8 cellular contexts compared by ENCODE assay signal in genomic region chr7:64887756-64888508, GRCh38. TPM values are rescaled to one million over a fixed set of nuclear protein-coding genes. Genes with fewer than 3 reads are reported as not detected.
DNase-seq lines count a peak whose midpoint lies in the region; FAIRE-seq and TF ChIP-seq lines count a peak whose summit lies in the region.

No MANE protein-coding gene starts in this region.

- TF ChIP-seq CTCF in BJ (IDR thresholded peaks at IDR 0.05; ENCODE audit: insufficient read depth, low read depth, low read length) (peak; percentile 39), left ventricle myocardium inferior (IDR thresholded peaks at IDR 0.05; ENCODE audit: borderline replicate concordance) (peak; percentile 59)

- peaks cover 4% of the 10 kb centered on the region for H3K9me3 Mint-ChIP-seq in activated T-helper 2 cell treated with anti-CD3 and anti-CD28 coated beads, Interferon-gamma antibody, Interleukin-2, Interleukin-4, amounts not matched to agents 10 μg/mL and 5 μg/mL and 100 μg/mL, durations not matched to agents 14 hours and 24 hours and 36 hours

- peaks cover 27% of the 10 kb centered on the region for H3K27me3 ChIP-seq in BJ (ENCODE audit: control insufficient read depth, insufficient read depth, low read length)
- H3K27me3 ChIP-seq in left ventricle myocardium inferior (ENCODE audit: low read depth) = peaks cover 39% of the 10 kb centered on the region

- H3K4me1 Mint-ChIP-seq in activated T-helper 2 cell treated with anti-CD3 and anti-CD28 coated beads, Interferon-gamma antibody, Interleukin-2, Interleukin-4, amounts not matched to agents 10 μg/mL and 5 μg/mL and 100 μg/mL, durations not matched to agents 14 hours and 24 hours and 36 hours (ENCODE audit: low read depth) = peaks cover 8% of the 10 kb centered on the region

- H3K4me3 ChIP-seq in BJ (ENCODE audit: low read depth, low read length) (no peak overlapping the region), left ventricle myocardium inferior (peak overlapping the region; percentile 70)

- intact Hi-C loops in activated T-helper 2 cell treated with anti-CD3 and anti-CD28 coated beads, Interferon-gamma antibody, Interleukin-2, Interleukin-4, amounts not matched to agents 10 μg/mL and 5 μg/mL and 100 μg/mL, durations not matched to agents 14 hours and 24 hours and 36 hours (cut with micrococcal nuclease) = no loop called here
- intact Hi-C loops in left ventricle myocardium inferior (cut with micrococcal nuclease) (no loop called here), posterior cingulate gyrus (cut with DNase I) (no loop called here)

- H3K4me3 Mint-ChIP-seq in activated T-helper 2 cell treated with anti-CD3 and anti-CD28 coated beads, Interferon-gamma antibody, Interleukin-2, Interleukin-4, amounts not matched to agents 10 μg/mL and 5 μg/mL and 100 μg/mL, durations not matched to agents 14 hours and 24 hours and 36 hours (ENCODE audit: low read depth) = peak overlapping the region; percentile 75

- DNase-seq in BJ (ENCODE audit: low read depth) = no peak
- peak; percentile 96 for DNase-seq in HuH-7 (ENCODE audit: low spot score)
- no peak for DNase-seq in activated T-helper 2 cell treated with anti-CD3 and anti-CD28 coated beads, Interferon-gamma antibody, Interleukin-2, Interleukin-4, amounts not matched to agents 10 μg/mL and 5 μg/mL and 100 μg/mL, durations not matched to agents 14 hours and 24 hours and 36 hours (ENCODE audit: low spot score)
- DNase-seq in left ventricle myocardium inferior = no peak
- DNase-seq in posterior cingulate gyrus = peak in 6 of 10 donors; percentile 36 to 93 (median 62)
- no peak for DNase-seq in NCI-H1417 treated with DMSO at 0.1 percent for 48 hours (lab: John Stamatoyannopoulos, UW)
- no peak for DNase-seq in GM12892 (ENCODE audit: insufficient read length)
- no peak for DNase-seq in cerebellar nuclear complex (lab: John Stamatoyannopoulos, UW)

- H3K36me3 Mint-ChIP-seq in activated T-helper 2 cell treated with anti-CD3 and anti-CD28 coated beads, Interferon-gamma antibody, Interleukin-2, Interleukin-4, amounts not matched to agents 10 μg/mL and 5 μg/mL and 100 μg/mL, durations not matched to agents 14 hours and 24 hours and 36 hours (ENCODE audit: low read depth) = no peaks in the 10 kb centered on the region

- TF ChIP-seq POLR2A in GM12892 (IDR thresholded peaks at IDR 0.05; ENCODE audit: low read depth, low read length) = no peak

- CTCF ChIA-PET in BJ (lab: Yijun Ruan, JAX) = interaction anchor here (1.1 kb wide), 1 partner anchor 40 kb away, joined by 3 read pairs; no protein-coding TSS in a partner anchor

- H3K27ac ChIP-seq in left ventricle myocardium inferior (replicated peaks) = no peak overlapping the region

- no peak for FAIRE-seq in GM12892 (lab: Jason Lieb, UNC)

- peaks cover 30% of the 10 kb centered on the region for H3K4me1 ChIP-seq in left ventricle myocardium inferior

- H3K27ac Mint-ChIP-seq in activated T-helper 2 cell treated with anti-CD3 and anti-CD28 coated beads, Interferon-gamma antibody, Interleukin-2, Interleukin-4, amounts not matched to agents 10 μg/mL and 5 μg/mL and 100 μg/mL, durations not matched to agents 14 hours and 24 hours and 36 hours = no peak overlapping the region

- peaks cover 42% of the 10 kb centered on the region for H3K27me3 Mint-ChIP-seq in activated T-helper 2 cell treated with anti-CD3 and anti-CD28 coated beads, Interferon-gamma antibody, Interleukin-2, Interleukin-4, amounts not matched to agents 10 μg/mL and 5 μg/mL and 100 μg/mL, durations not matched to agents 14 hours and 24 hours and 36 hours (ENCODE audit: low read depth)

- H3K9me3 ChIP-seq in left ventricle myocardium inferior (replicated peaks) = no peaks in the 10 kb centered on the region

- POLR2A ChIA-PET in BJ (lab: Charles Lee) = no interaction called here

- H3K36me3 ChIP-seq in BJ (ENCODE audit: control insufficient read depth, insufficient read depth, low read length) (no peaks in the 10 kb centered on the region), left ventricle myocardium inferior (no peaks in the 10 kb centered on the region)

RNA-seq across cellular contexts. Expression of gene ZNF273, which starts 15.1 kb away (rescaled TPM):
- polyA plus RNA-seq in BJ (2011; rRNA removed) = 1.3 and 1.7 TPM in 2 replicates
- polyA minus RNA-seq in BJ (2011; rRNA and poly(A)+ RNA removed) = 0.62 and 1.3 TPM in 2 replicates
- 7.2 and 7.5 TPM in 2 replicates for total RNA-seq in activated T-helper 2 cell treated with anti-CD3 and anti-CD28 coated beads, Interferon-gamma antibody, Interleukin-2, Interleukin-4, amounts not matched to agents 10 μg/mL and 5 μg/mL and 100 μg/mL, durations not matched to agents 14 hours and 24 hours and 36 hours
- 1.1 TPM for total RNA-seq in left ventricle myocardium inferior
- polyA plus RNA-seq in GM12892 (2012; ENCODE audit: missing spikeins) = 6.1 TPM

Comparison
In these comparisons a context has a peak if more than half of its experiments do, and no peak if none do; other contexts are left out.
1. DNase-seq: peak in HuH-7 (single experiment) and posterior cingulate gyrus (6 of 10); none in BJ (single experiment), activated T-helper 2 cell treated with anti-CD3 and anti-CD28 coated beads, Interferon-gamma antibody, Interleukin-2, Interleukin-4, amounts not matched to agents 10 μg/mL and 5 μg/mL and 100 μg/mL, durations not matched to agents 14 hours and 24 hours and 36 hours (single experiment), left ventricle myocardium inferior (single experiment), NCI-H1417 treated with DMSO at 0.1 percent for 48 hours (single experiment), GM12892 (single experiment) and cerebellar nuclear complex (0 of 2).